Comparison of ENCODE assay signal across 1 cellular context in genomic region chr19:48955308-48955958, GRCh38.
TF ChIP-seq lines count a peak whose summit lies in the region.

No MANE protein-coding gene starts in this region.

TF ChIP-seq in liver, 16 proteins besides CTCF, POLR2A, EP300 and RAD21 (continued from another document):
- TF ChIP-seq ZBTB33 (IDR thresholded peaks at IDR 0.05) (no peak), YY1 (IDR thresholded peaks at IDR 0.05) (no peak)
